Comparison of ENCODE assay signal across 9 cellular contexts in genomic region chr3:177836671-177837070, GRCh38.
DNase-seq lines count a peak whose midpoint lies in the region; ATAC-seq, FAIRE-seq and TF ChIP-seq lines count a peak whose summit lies in the region.
"Had no signal": no experiment of that assay in that cellular context is flagged by ENCODE, and none has a peak within 500 bp of the region (broad histone marks: within the 10 kb centered on the region; RNA-seq: fewer than 3 reads in every experiment).

No MANE protein-coding gene starts in this region.

- FAIRE-seq in bronchial epithelial cell (lab: Jason Lieb, UNC) = no peak

- H3K9me3 ChIP-seq in GM23248 (ENCODE audit: low read depth) = no peaks in the 10 kb centered on the region

- TF ChIP-seq CTCF in bronchial epithelial cell (IDR thresholded peaks at IDR 0.05; ENCODE audit: insufficient read depth, low read length, severe bottlenecking) = no peak

- peaks cover 0 to 7% of the 10 kb centered on the region in 2 donors for H3K27me3 Mint-ChIP-seq in effector memory CD8-positive, alpha-beta T cell

- no peaks in the 10 kb centered on the region for H3K4me1 Mint-ChIP-seq in effector memory CD8-positive, alpha-beta T cell (ENCODE audit: low read depth in 2 of 2)

- no peaks in the 10 kb centered on the region for H4K20me1 ChIP-seq in GM23248 (ENCODE audit: insufficient read depth)

- 80 to 87% methylated on average over 5 of the region's 5 CpGs for WGBS in GM23248 (ENCODE audit: low coverage in 1 of 2, low lambda C conversion rate in 2 of 2, missing lambda C conversion rate in 2 of 2), 2 experiments

- peaks cover 30% of the 10 kb centered on the region for H3K4me1 ChIP-seq in GM23248 (ENCODE audit: insufficient read depth)

- in situ Hi-C loops in GM23248 (cut with MboI) = no loop called here

- H3K79me2 ChIP-seq in GM23248 (ENCODE audit: insufficient read depth) = no peaks in the 10 kb centered on the region

- no peak overlapping the region for H3K9ac ChIP-seq in GM23248

- ATAC-seq in HG02870 (IDR thresholded peaks at IDR 0.05; ENCODE audit: unreplicated experiment) = no peak
- no peak for ATAC-seq in effector memory CD8-positive, alpha-beta T cell (replicated peaks)

- no peaks in the 10 kb centered on the region for H3K36me3 Mint-ChIP-seq in effector memory CD8-positive, alpha-beta T cell (ENCODE audit: insufficient read depth)

- H3K4me3 ChIP-seq in GM23248 (no peak overlapping the region), bronchial epithelial cell (ENCODE audit: low read depth, low read length) (no peak overlapping the region)

- H3K9me3 Mint-ChIP-seq in effector memory CD8-positive, alpha-beta T cell = no peaks in the 10 kb centered on the region

- no peak overlapping the region for H3K27ac Mint-ChIP-seq in effector memory CD8-positive, alpha-beta T cell

- H3K27me3 ChIP-seq in GM23248 (replicated peaks; ENCODE audit: insufficient read depth) = 0 out of 2 replicates have a peak, but pooled peaks cover 4% of the 10 kb centered on the region
- H3K27me3 ChIP-seq in bronchial epithelial cell (ENCODE audit: control insufficient read depth, insufficient read depth, low read length) = no peaks in the 10 kb centered on the region

- H3K4me3 Mint-ChIP-seq in effector memory CD8-positive, alpha-beta T cell = no peak overlapping the region

- H2AFZ ChIP-seq in GM23248 = no peak overlapping the region

- DNase-seq in GM23248 = peak; percentile 8
- DNase-seq in NCI-H2107 treated with DMSO at 0.1 percent for 48 hours (lab: John Stamatoyannopoulos, UW; ENCODE audit: unreplicated experiment) = peak; percentile 76
- DNase-seq in bronchial epithelial cell (ENCODE audit: low read depth) = peak; percentile 58
- DNase-seq in myocyte (ENCODE audit: low read depth) = peak; percentile 35
- DNase-seq in stimulated activated naive CD4-positive, alpha-beta T cell treated with Interleukin-2 at 50 U/mL for 16 hours (lab: John Stamatoyannopoulos, UW) = no peak
- no peak for DNase-seq in effector memory CD8-positive, alpha-beta T cell
- no peak for DNase-seq in NAMALWA (ENCODE audit: low spot score)
- DNase-seq: NCI-H524 had no signal

- H3K27ac ChIP-seq in GM23248 = peak overlapping the region; percentile 54; the same call in 1 of the 2 replicates

- no peaks in the 10 kb centered on the region for H3K36me3 ChIP-seq in GM23248 (ENCODE audit: low read depth)
- no peaks in the 10 kb centered on the region for H3K36me3 ChIP-seq in bronchial epithelial cell (ENCODE audit: control insufficient read depth, insufficient read depth, low read length)

- H3K4me2 ChIP-seq in GM23248 (ENCODE audit: unreplicated experiment) = peak overlapping the region; percentile 52

- H3F3A ChIP-seq in GM23248 (ENCODE audit: insufficient read depth) = peaks cover 27% of the 10 kb centered on the region

- no peaks in the 10 kb centered on the region for H3K9me2 ChIP-seq in GM23248 (ENCODE audit: insufficient read depth)

Comparison
In these comparisons a context has a peak if more than half of its experiments do, and no peak if none do; other contexts are left out.
1. DNase-seq: peak in GM23248 (single experiment), NCI-H2107 treated with DMSO at 0.1 percent for 48 hours (single experiment), bronchial epithelial cell (single experiment) and myocyte (single experiment); none in stimulated activated naive CD4-positive, alpha-beta T cell treated with Interleukin-2 at 50 U/mL for 16 hours (single experiment), effector memory CD8-positive, alpha-beta T cell (0 of 3) and NAMALWA (single experiment).